11 cellular contexts compared by ENCODE assay signal in genomic region chr15:32855942-32856341, GRCh38.
DNase-seq lines count a peak whose midpoint lies in the region; TF ChIP-seq lines count a peak whose summit lies in the region.
"Had no signal": no experiment of that assay in that cellular context is flagged by ENCODE, and none has a peak within 500 bp of the region (broad histone marks: within the 10 kb centered on the region; RNA-seq: fewer than 3 reads in every experiment).

No MANE protein-coding gene starts in this region.

- no peaks in the 10 kb centered on the region for H3K27me3 ChIP-seq in breast epithelium
- no peaks in the 10 kb centered on the region for H3K27me3 ChIP-seq in vagina
- H3K27me3 ChIP-seq in testis, result no peaks in the 10 kb centered on the region

- H3K4me1 ChIP-seq in breast epithelium, result no peaks in the 10 kb centered on the region
- H3K4me1 ChIP-seq in vagina, result no peaks in the 10 kb centered on the region
- no peaks in the 10 kb centered on the region for H3K4me1 ChIP-seq in testis

- intact Hi-C loops in MCF 10A (cut with micrococcal nuclease), result no loop called here
- intact Hi-C loops in breast epithelium (cut with DNase I; ENCODE audit: low total_unique reads), result no loop called here
- intact Hi-C loops in vagina (cut with DNase I), result no loop called here
- intact Hi-C loops in testis (cut with DNase I; ENCODE audit: low total_unique reads), result no loop called here

- no peak overlapping the region for H3K27ac ChIP-seq in breast epithelium
- peak overlapping the region; percentile 36 for H3K27ac ChIP-seq in vagina
- H3K27ac ChIP-seq in testis, result no peak overlapping the region

- no peaks in the 10 kb centered on the region for H3K9me3 Mint-ChIP-seq in MCF 10A (ENCODE audit: unreplicated experiment)

- H3K9me3 ChIP-seq in breast epithelium (no peaks in the 10 kb centered on the region), vagina (no peaks in the 10 kb centered on the region), testis (no peaks in the 10 kb centered on the region)

- DNase-seq in MCF 10A (ENCODE audit: unreplicated experiment) (peak; percentile 86), breast epithelium (ENCODE audit: low spot score in 2 of 2) (no peak), astrocyte of the hippocampus (ENCODE audit: low read depth, low spot score) (peak; percentile 97), iPS-NIHi11 (ENCODE audit: low spot score) (peak; percentile 45), vagina (ENCODE audit: extremely low spot score in 2 of 2) (no peak), NOMO-1 treated with DMSO at 0.1 percent for 48 hours (lab: John Stamatoyannopoulos, UW; ENCODE audit: unreplicated experiment) (no peak), NCI-H345 treated with DMSO at 0.1 percent for 48 hours (lab: John Stamatoyannopoulos, UW; ENCODE audit: unreplicated experiment) (no peak), testis (no peak)
- DNase-seq: left colon, SHP77 had no signal

- no peaks in the 10 kb centered on the region for H3K27me3 Mint-ChIP-seq in MCF 10A (ENCODE audit: insufficient read depth, unreplicated experiment)

- no peak overlapping the region for H3K27ac Mint-ChIP-seq in MCF 10A (ENCODE audit: low read depth, unreplicated experiment)
- H3K27ac Mint-ChIP-seq: B cell had no signal

- CTCF ChIA-PET in MCF 10A (lab: Yijun Ruan, JAX), result interaction anchor here (1.2 to 1.7 kb wide), 2 partner anchors 12 to 80 kb away, joined by 3 to 15 read pairs; no protein-coding TSS in a partner anchor

- BruUV-seq in MCF 10A (replicated peaks; lab: Mats Ljungman, UMichigan), result no TSS peak

- H3K36me3 ChIP-seq in breast epithelium (no peaks in the 10 kb centered on the region), vagina (no peaks in the 10 kb centered on the region), testis (ENCODE audit: low read depth, missing control alignments) (no peaks in the 10 kb centered on the region)

- H3K4me3 Mint-ChIP-seq in MCF 10A (ENCODE audit: unreplicated experiment), result no peak overlapping the region
- H3K4me3 Mint-ChIP-seq: B cell had no signal

- H3K4me1 Mint-ChIP-seq in MCF 10A (ENCODE audit: insufficient read depth, unreplicated experiment), result peaks cover 27% of the 10 kb centered on the region
- H3K4me1 Mint-ChIP-seq: B cell had no signal

- POLR2A ChIA-PET in MCF 10A (lab: Yijun Ruan, JAX), result interaction anchor here (0.7 kb wide), 1 partner anchor 96 kb away, joined by 3 read pairs; no protein-coding TSS in a partner anchor

- no peak overlapping the region for H3K4me3 ChIP-seq in breast epithelium
- H3K4me3 ChIP-seq in vagina, result no peak overlapping the region
- no peak overlapping the region for H3K4me3 ChIP-seq in testis

- TF ChIP-seq CTCF in MCF 10A (IDR thresholded peaks at IDR 0.05; ENCODE audit: unreplicated experiment) (no peak), breast epithelium (IDR thresholded peaks at IDR 0.05) (no peak), vagina (IDR thresholded peaks at IDR 0.05) (no peak), testis (IDR thresholded peaks at IDR 0.05) (no peak)

- H3K36me3 Mint-ChIP-seq in MCF 10A (ENCODE audit: insufficient read depth, unreplicated experiment), result no peaks in the 10 kb centered on the region

- TF ChIP-seq POLR2A in breast epithelium (IDR thresholded peaks at IDR 0.05) (no peak), vagina (IDR thresholded peaks at IDR 0.05) (no peak), testis (IDR thresholded peaks at IDR 0.05) (no peak)

Comparison
In these comparisons a context has a peak if more than half of its experiments do, and no peak if none do; other contexts are left out.
1. DNase-seq: peak in MCF 10A (single experiment), astrocyte of the hippocampus (single experiment) and iPS-NIHi11 (single experiment); none in breast epithelium (0 of 2), vagina (0 of 2), NOMO-1 treated with DMSO at 0.1 percent for 48 hours (single experiment), NCI-H345 treated with DMSO at 0.1 percent for 48 hours (single experiment) and testis (single experiment).